In the genomic region with DNA sequence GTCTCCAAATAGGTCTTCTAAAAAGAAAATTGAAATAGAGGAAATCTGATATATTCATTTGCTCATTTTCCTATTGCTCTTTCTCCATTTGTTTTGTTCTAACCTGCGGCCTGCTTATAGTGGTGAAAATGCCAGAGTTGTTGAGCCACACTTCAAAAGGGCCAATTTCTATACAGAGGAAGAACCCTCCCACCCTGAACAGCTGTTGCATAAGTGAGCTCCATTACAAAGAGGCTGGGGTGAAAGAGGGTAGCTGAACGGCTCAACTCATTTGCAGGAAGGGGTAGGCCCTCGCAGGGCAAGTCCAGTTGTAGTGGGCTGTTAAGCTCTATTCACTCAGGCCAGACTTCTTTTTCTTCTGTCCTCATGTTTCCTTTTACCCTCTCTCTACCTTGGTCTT, we compare ENCODE assay signal across 12 cellular contexts. TPM values are rescaled to one million over a fixed set of nuclear protein-coding genes. Genes with fewer than 3 reads are reported as not detected.
DNase-seq lines count a peak whose midpoint lies in the region; ATAC-seq and TF ChIP-seq lines count a peak whose summit lies in the region.
"Had no signal": no experiment of that assay in that cellular context is flagged by ENCODE, and none has a peak within 500 bp of the region (broad histone marks: within the 10 kb centered on the region; RNA-seq: fewer than 3 reads in every experiment).

No MANE protein-coding gene starts in this region.

- H3K36me3 ChIP-seq in GM23248 (ENCODE audit: low read depth): no peaks in the 10 kb centered on the region

- no peak overlapping the region for H3K9ac ChIP-seq in GM23248

- DNase-seq in GM23248: no peak
- peak; percentile 8 for DNase-seq in NCI-H2029 (lab: John Stamatoyannopoulos, UW)
- DNase-seq in chondrocyte (ENCODE audit: low spot score): no peak
- DNase-seq in mesothelial cell of epicardium (ENCODE audit: low spot score in 2 of 2, unreplicated experiment in 2 of 2): no peak
- no peak for DNase-seq in kidney glomerular epithelial cell (lab: John Stamatoyannopoulos, UW)
- DNase-seq in GM20000 (ENCODE audit: low spot score): no peak
- no peak for DNase-seq in hypothalamus (lab: John Stamatoyannopoulos, UW)
- DNase-seq: activated naive CD8-positive, alpha-beta T cell treated with anti-CD3 and anti-CD28 coated beads, Interleukin-2, amount 10 ng/mL, durations not matched to agents 7 days and 5 days; CD8-positive, alpha-beta memory T cell had no signal

- in situ Hi-C loops in GM23248 (cut with MboI): no loop called here

- H3K4me3 ChIP-seq in GM23248: no peak overlapping the region

- H3K27ac ChIP-seq in GM23248: peak overlapping the region; percentile 36; the same call in 1 of the 2 replicates

- peaks cover 7% of the 10 kb centered on the region; the same call in 1 of the 2 replicates for H3F3A ChIP-seq in GM23248 (ENCODE audit: insufficient read depth)

- no peaks in the 10 kb centered on the region for H3K9me2 ChIP-seq in GM23248 (ENCODE audit: insufficient read depth)

- H3K27me3 ChIP-seq in GM23248 (replicated peaks; ENCODE audit: insufficient read depth): no peaks in the 10 kb centered on the region

- TF ChIP-seq CTCF in chondrocyte (IDR thresholded peaks at IDR 0.05): no peak
- no peak for TF ChIP-seq CTCF in mesothelial cell of epicardium (IDR thresholded peaks at IDR 0.05; ENCODE audit: unreplicated experiment)
- TF ChIP-seq CTCF in GM20000 (IDR thresholded peaks at IDR 0.05; ENCODE audit: extremely low read depth, missing control alignments): no peak

- H3K9me3 ChIP-seq in GM23248 (ENCODE audit: low read depth): no peaks in the 10 kb centered on the region

- H3K9me3 Mint-ChIP-seq in chondrocyte (ENCODE audit: low read depth) (peaks cover 6% of the 10 kb centered on the region), mesothelial cell of epicardium (peaks cover 7% of the 10 kb centered on the region)

- no peaks in the 10 kb centered on the region for H3K79me2 ChIP-seq in GM23248 (ENCODE audit: insufficient read depth)

- peaks cover 2% of the 10 kb centered on the region for H3K36me3 Mint-ChIP-seq in chondrocyte (ENCODE audit: low read depth)
- peaks cover 2% of the 10 kb centered on the region for H3K36me3 Mint-ChIP-seq in mesothelial cell of epicardium

- H3K4me3 Mint-ChIP-seq in chondrocyte (ENCODE audit: unreplicated experiment) (no peak overlapping the region), mesothelial cell of epicardium (no peak overlapping the region)
- H3K4me3 Mint-ChIP-seq: activated naive CD8-positive, alpha-beta T cell treated with anti-CD3 and anti-CD28 coated beads, Interleukin-2, amount 10 ng/mL, durations not matched to agents 7 days and 5 days; CD8-positive, alpha-beta memory T cell had no signal

- no peak overlapping the region for H3K4me2 ChIP-seq in GM23248 (ENCODE audit: unreplicated experiment)

- 71 to 85% methylated on average over 3 of the region's 3 CpGs for WGBS in GM23248 (ENCODE audit: low coverage in 1 of 2, low lambda C conversion rate in 2 of 2, missing lambda C conversion rate in 2 of 2), 2 experiments

- H2AFZ ChIP-seq in GM23248: no peak overlapping the region

- H3K4me1 ChIP-seq in GM23248 (ENCODE audit: insufficient read depth): peaks cover 14% of the 10 kb centered on the region

- H3K27me3 Mint-ChIP-seq in chondrocyte (ENCODE audit: low read depth) (no peaks in the 10 kb centered on the region), mesothelial cell of epicardium (ENCODE audit: low read depth) (no peaks in the 10 kb centered on the region)

- no peaks in the 10 kb centered on the region for H4K20me1 ChIP-seq in GM23248 (ENCODE audit: insufficient read depth)

- H3K4me1 Mint-ChIP-seq in chondrocyte (ENCODE audit: low read depth): peaks cover 22% of the 10 kb centered on the region
- peaks cover 5% of the 10 kb centered on the region for H3K4me1 Mint-ChIP-seq in mesothelial cell of epicardium
- H3K4me1 Mint-ChIP-seq: CD8-positive, alpha-beta memory T cell had no signal

- H3K27ac Mint-ChIP-seq in chondrocyte (ENCODE audit: unreplicated experiment) (peak overlapping the region; percentile 70), mesothelial cell of epicardium (peak overlapping the region; percentile 62)
- H3K27ac Mint-ChIP-seq: activated naive CD8-positive, alpha-beta T cell treated with anti-CD3 and anti-CD28 coated beads, Interleukin-2, amount 10 ng/mL, durations not matched to agents 7 days and 5 days; CD8-positive, alpha-beta memory T cell had no signal

- no peak for ATAC-seq in HG03571 (IDR thresholded peaks at IDR 0.05; ENCODE audit: unreplicated experiment)

RNA-seq across cellular contexts. Expression of a gene that starts 8.8 kb away (rescaled TPM):
- total RNA-seq in GM23248 (2014; rRNA removed; shearing (Covaris generic)): 0.11 TPM in 1 of 2 replicates, not detected in the other
- polyA plus RNA-seq in GM23248 (2016; fragmentation: Nextera tagmentation; extraction: Ambion mirVana): 0.11 TPM in 1 of 2 replicates, not detected in the other
- total RNA-seq in chondrocyte: 0.07 to 0.51 TPM (median 0.10 TPM) in 3 replicates
- 0.04 to 0.47 TPM (median 0.16 TPM) in 3 replicates for total RNA-seq in mesothelial cell of epicardium
- total RNA-seq: HT-29, pulmonary artery endothelial cell had no signal
- polyA plus RNA-seq: CD8-positive, alpha-beta memory T cell had no signal

RNA-seq across cellular contexts. Expression of a gene that starts 31.3 kb away (rescaled TPM):
- total RNA-seq in GM23248 (2014; rRNA removed; shearing (Covaris generic)): 56.0 and 63.4 TPM in 2 replicates
- polyA plus RNA-seq in GM23248 (2016; fragmentation: Nextera tagmentation; extraction: Ambion mirVana): 94.1 and 99.6 TPM in 2 replicates
- total RNA-seq in chondrocyte (48.0 to 53.2 TPM (median 49.4 TPM) in 3 replicates), mesothelial cell of epicardium (34.0 to 34.4 TPM (median 34.0 TPM) in 3 replicates)

RNA-seq across cellular contexts. Expression of a gene that starts 31.7 kb away (rescaled TPM):
- total RNA-seq in GM23248 (2014; rRNA removed; shearing (Covaris generic)): 65.5 and 93.8 TPM in 2 replicates
- 188 TPM in 2 replicates for polyA plus RNA-seq in GM23248 (2016; fragmentation: Nextera tagmentation; extraction: Ambion mirVana)
- total RNA-seq in chondrocyte: 50.4 to 65.1 TPM (median 51.6 TPM) in 3 replicates
- 20.5 to 23.9 TPM (median 21.4 TPM) in 3 replicates for total RNA-seq in mesothelial cell of epicardium
